10 cellular contexts compared by ENCODE assay signal in genomic region chr5:114361724-114362196, GRCh38. TPM values are rescaled to one million over a fixed set of nuclear protein-coding genes. Genes with fewer than 3 reads are reported as not detected.
A peak's percentile ranks its signal among the peaks of the same experiment; 100 is the strongest.
DNase-seq lines count a peak whose midpoint lies in the region; ATAC-seq, FAIRE-seq and TF ChIP-seq lines count a peak whose summit lies in the region.
"Had no signal": no experiment of that assay in that cellular context is flagged by ENCODE, and none has a peak within 500 bp of the region (broad histone marks: within the 10 kb centered on the region; RNA-seq: fewer than 3 reads in every experiment).

Gene KCNN2 (plus strand): TSS chr5:114362070. CDS start chr5:114362140, 70 bp downstream.

- H3K36me3 Mint-ChIP-seq in activated CD4-positive, alpha-beta T cell treated with anti-CD3 and anti-CD28 coated beads, Interleukin-2, amount 10 ng/mL, durations not matched to agents 24 days and 14 days (ENCODE audit: low read depth) = no peaks in the 10 kb centered on the region
- H3K36me3 Mint-ChIP-seq: CD4-positive, CD25-positive, alpha-beta regulatory T cell had no signal

- peak within 1 kb of the TSS; percentile 35 for H3K4me3 Mint-ChIP-seq in activated CD4-positive, alpha-beta T cell treated with anti-CD3 and anti-CD28 coated beads, Interleukin-2, amount 10 ng/mL, durations not matched to agents 24 days and 14 days
- H3K4me3 Mint-ChIP-seq: CD4-positive, CD25-positive, alpha-beta regulatory T cell; central memory CD8-positive, alpha-beta T cell had no signal

- POLR2A ChIA-PET in GM12878 (lab: Charles Lee) = interaction anchor here (0.6 to 3.5 kb wide), 5 partner anchors 54 to 86 kb away, joined by 3 to 16 read pairs (median 4); no protein-coding TSS in a partner anchor

- H3K27ac ChIP-seq in GM12878 (ENCODE audit: control insufficient read depth, insufficient read depth) (no peak within 1 kb of the TSS), sigmoid colon (peak within 1 kb of the TSS; percentile 56 to 82 (median 78))

- peak within 1 kb of the TSS; percentile 44; the same call in 1 of the 2 replicates for H3K4me3 ChIP-seq in GM12878
- peak within 1 kb of the TSS; percentile 86 for H3K4me3 ChIP-seq in iPS-11a (ENCODE audit: low read depth, low read length)
- H3K4me3 ChIP-seq in sigmoid colon = peak within 1 kb of the TSS; percentile 54 to 79 (median 76)

- H4K20me1 ChIP-seq in GM12878 (ENCODE audit: control insufficient read depth, insufficient read depth) = no peaks in the 10 kb centered on the region

- peak within 1 kb of the TSS; percentile 30 for H2AFZ ChIP-seq in GM12878 (ENCODE audit: control insufficient read depth, low read depth, low read length)

- FAIRE-seq in GM12878 (lab: Jason Lieb, UNC) = no peak

- intact Hi-C loops in activated CD4-positive, alpha-beta T cell treated with anti-CD3 and anti-CD28 coated beads, Interleukin-2, amount 10 ng/mL, durations not matched to agents 24 days and 14 days (cut with micrococcal nuclease) = loop anchor here (10.0 kb wide), 1 partner anchor 307 kb away; no protein-coding TSS in a partner anchor
- intact Hi-C loops in GM12878 (cut with micrococcal nuclease; ENCODE audit: unreplicated experiment) = loop anchor here (1.0 to 10.0 kb wide), 4 partner anchors 57 to 813 kb away; no protein-coding TSS in a partner anchor
- intact Hi-C loops in sigmoid colon (cut with DNase I) = loop anchor here (5.0 kb wide), 1 partner anchor 86 kb away; no protein-coding TSS in a partner anchor

- peaks cover 0 to 18% of the 10 kb centered on the region in 2 experiments; a peak in 2 of 4 replicates for H3K27me3 ChIP-seq in GM12878 (replicated peaks in 1 of 2; ENCODE audit: control insufficient read depth in 2 of 2, insufficient read depth in 2 of 2, low read length in 1 of 2)
- peaks cover 0 to 36% (median 0%) of the 10 kb centered on the region in 3 donors for H3K27me3 ChIP-seq in sigmoid colon

- in situ Hi-C loops in GM12878 (cut with MboI) = loop anchor here (5.0 to 25.0 kb wide), 2 partner anchors 86 to 426 kb away; no protein-coding TSS in a partner anchor

- peak within 1 kb of the TSS; percentile 59; the same call in 1 of the 2 replicates for H3K4me2 ChIP-seq in GM12878 (ENCODE audit: control insufficient read depth, insufficient read depth)

- H3K9me3 ChIP-seq in GM12878 (replicated peaks; ENCODE audit: control insufficient read depth, insufficient read depth, low read length) (no peaks in the 10 kb centered on the region; the same call in 2 of the 3 replicates), sigmoid colon (no peaks in the 10 kb centered on the region)

- ATAC-seq in HG03039 (IDR thresholded peaks at IDR 0.05; ENCODE audit: unreplicated experiment) (peak; percentile 61), GM12878 (peak; percentile 75), GM18870 (IDR thresholded peaks at IDR 0.05; ENCODE audit: unreplicated experiment) (no peak)

- DNase-seq in activated CD4-positive, alpha-beta T cell treated with anti-CD3 and anti-CD28 coated beads, Interleukin-2, amount 10 ng/mL, durations not matched to agents 24 days and 14 days = no peak
- no peak for DNase-seq in activated CD4-positive, alpha-beta T cell treated with anti-CD3 and anti-CD28 coated beads for 4 hours
- DNase-seq in NCI-H460 (ENCODE audit: extremely low read depth, low read depth) (peak; percentile 19), GM12878 (ENCODE audit: low read depth, low spot score) (peak; percentile 26), sigmoid colon (peak; percentile 90)

- H3K4me1 ChIP-seq in GM12878 (ENCODE audit: control insufficient read depth, insufficient read depth, low read length) (no peaks in the 10 kb centered on the region), sigmoid colon (peaks cover 0 to 40% (median 24%) of the 10 kb centered on the region in 4 donors)

- no peaks in the 10 kb centered on the region for H3K9me3 Mint-ChIP-seq in activated CD4-positive, alpha-beta T cell treated with anti-CD3 and anti-CD28 coated beads, Interleukin-2, amount 10 ng/mL, durations not matched to agents 24 days and 14 days
- H3K9me3 Mint-ChIP-seq: central memory CD8-positive, alpha-beta T cell had no signal

- 5% methylated on average over 25 of the region's 33 CpGs for WGBS in GM12878 (ENCODE audit: insufficient coverage, insufficient replicate concordance, low lambda C conversion rate, missing lambda C conversion rate)
- WGBS in sigmoid colon, 2 donors = 1 to 2% methylated on average over 33 of the region's 33 CpGs

- no peak within 1 kb of the TSS for H3K9ac ChIP-seq in GM12878 (ENCODE audit: control insufficient read depth, insufficient read depth, low read length)

- no TSS peak for BruUV-seq in GM12878 (replicated peaks; lab: Mats Ljungman, UMichigan)

- H3K4me1 Mint-ChIP-seq in activated CD4-positive, alpha-beta T cell treated with anti-CD3 and anti-CD28 coated beads, Interleukin-2, amount 10 ng/mL, durations not matched to agents 24 days and 14 days = no peaks in the 10 kb centered on the region
- H3K4me1 Mint-ChIP-seq: central memory CD8-positive, alpha-beta T cell had no signal

- TF ChIP-seq CTCF in GM12878 (IDR thresholded peaks at IDR 0.05 in 2 of 3, conservative IDR thresholded peaks at IDR 0.05 in 1 of 3; ENCODE audit: control insufficient read depth in 2 of 3, extremely low read depth in 1 of 3, insufficient read depth in 1 of 3, low read depth in 3 of 3, low read length in 3 of 3) = no peak
- TF ChIP-seq CTCF in sigmoid colon (IDR thresholded peaks at IDR 0.05) = peak in 1 of 4 experiments; percentile 7

- H3K36me3 ChIP-seq in GM12878 (ENCODE audit: control insufficient read depth in 2 of 2, insufficient read depth in 2 of 2, low read length in 1 of 2) = no peaks in the 10 kb centered on the region
- H3K36me3 ChIP-seq in sigmoid colon = no peaks in the 10 kb centered on the region

- no peak for TF ChIP-seq POLR2A in GM12878 (IDR thresholded peaks at IDR 0.05; ENCODE audit: low read depth, low read length)
- TF ChIP-seq POLR2A in sigmoid colon (IDR thresholded peaks at IDR 0.05) = no peak

- RAD21 ChIA-PET in GM12878 (lab: Charles Lee; ENCODE audit: unreplicated experiment) = interaction anchor here (0.8 to 13.6 kb wide), 10 partner anchors 11 to 93 kb away, joined by 3 to 318 read pairs (median 4); no protein-coding TSS in a partner anchor

- H3K27me3 Mint-ChIP-seq in activated CD4-positive, alpha-beta T cell treated with anti-CD3 and anti-CD28 coated beads, Interleukin-2, amount 10 ng/mL, durations not matched to agents 24 days and 14 days = peaks cover 54% of the 10 kb centered on the region

- TF ChIP-seq RAD21 in GM12878 (IDR thresholded peaks at IDR 0.05; ENCODE audit: insufficient read depth, low read depth, low read length) = no peak

- H3K79me2 ChIP-seq in GM12878 (ENCODE audit: control insufficient read depth, insufficient read depth, low read length) = no peaks in the 10 kb centered on the region

- CTCF ChIA-PET in GM12878 (lab: Yijun Ruan, JAX) = interaction anchor here (0.8 to 10.8 kb wide), 8 partner anchors 29 to 98 kb away, joined by 3 to 347 read pairs (median 5); no protein-coding TSS in a partner anchor

- SMC1A ChIA-PET in GM12878 (lab: Charles Lee; ENCODE audit: uncharacterized antibody, unreplicated experiment) = interaction anchor here (0.6 to 13.1 kb wide), 8 partner anchors 14 to 94 kb away, joined by 3 to 297 read pairs (median 11); no protein-coding TSS in a partner anchor

- peak within 1 kb of the TSS; percentile 58 for H3K27ac Mint-ChIP-seq in activated CD4-positive, alpha-beta T cell treated with anti-CD3 and anti-CD28 coated beads, Interleukin-2, amount 10 ng/mL, durations not matched to agents 24 days and 14 days
- H3K27ac Mint-ChIP-seq: CD4-positive, CD25-positive, alpha-beta regulatory T cell had no signal

- TF ChIP-seq EP300 in GM12878 (IDR thresholded peaks at IDR 0.05; ENCODE audit: borderline replicate concordance in 1 of 2, control insufficient read depth in 1 of 2, low read depth in 2 of 2, low read length in 2 of 2) = no peak
- no peak for TF ChIP-seq EP300 in sigmoid colon (IDR thresholded peaks at IDR 0.05)

TF ChIP-seq in GM12878, 131 proteins besides CTCF, POLR2A, EP300 and RAD21 (continues in another document):
- TF ChIP-seq GATAD2B (conservative IDR thresholded peaks at IDR 0.05; ENCODE audit: low read depth) (no peak), HDAC2 (IDR thresholded peaks at IDR 0.05) (no peak), MTA2 (IDR thresholded peaks at IDR 0.05; ENCODE audit: low read depth) (no peak; the same call in 1 of the 2 replicates)

RNA-seq across cellular contexts. Expression of gene KCNN2, which starts in this region (rescaled TPM):
- total RNA-seq in activated CD4-positive, alpha-beta T cell treated with anti-CD3 and anti-CD28 coated beads, Interleukin-2, amount 10 ng/mL, durations not matched to agents 24 days and 14 days = not detected in 2 replicates
- total RNA-seq in NCI-H460 (2014; rRNA removed; shearing (Covaris generic)) = 0.23 TPM in 1 of 2 replicates, not detected in the other
- polyA plus RNA-seq in NCI-H460 (2014; cell fraction: nucleus; rRNA removed) = not detected in 2 replicates
- total RNA-seq in GM12878 (2013; cell fraction: nucleolus; rRNA removed) = 42.4 and 43.1 TPM in 2 replicates
- total RNA-seq in GM12878 (2014; rRNA removed) (0.71 and 0.79 TPM in 2 replicates), GM12878 (2014; rRNA removed; fragmentation: Illumina TruSeq; extraction: Trizol) (1.4 and 1.5 TPM in 2 replicates), GM12878 (2021) (0.80 and 0.93 TPM in 2 replicates), sigmoid colon (1 to 10 TPM; 1.8 to 8.2 (median 4.4) TPM)
- not detected for polyA plus RNA-seq in GM12878 (2011; ENCODE audit: low read depth)
- polyA plus RNA-seq in GM12878 (2011; rRNA removed) (3.5 and 3.6 TPM in 2 replicates), GM12878 (2014; fragmentation: Illumina TruSeq; extraction: Trizol) (0.93 and 1.2 TPM in 2 replicates), GM12878 (2014; fragmentation: Nextera tagmentation; extraction: Ambion mirVana) (under 1 TPM; 0.47 to 0.60 TPM), GM12878 (2014; rRNA removed) (1.1 TPM in 2 replicates), GM12878 (2016; fragmentation: Nextera tagmentation; extraction: Ambion mirVana) (under 1 TPM; 0.21 TPM), sigmoid colon (under 1 TPM in 1 of 3 donors, not detected in 2; 0.31 TPM)
- 2.5 and 3.0 TPM in 2 replicates for polyA plus RNA-seq in GM12878 (2011; cell fraction: cytosol; rRNA removed)
- 7.8 and 8.7 TPM in 2 replicates for polyA plus RNA-seq in GM12878 (2011; cell fraction: nucleus; rRNA removed)
- polyA plus RNA-seq in GM12878 (2012) = 0.18 TPM in 1 of 2 replicates, not detected in the other
- 8.5 and 9.4 TPM in 2 replicates for polyA minus RNA-seq in GM12878 (2011; rRNA and poly(A)+ RNA removed)
- 2.3 and 2.5 TPM in 2 replicates for polyA minus RNA-seq in GM12878 (2011; cell fraction: cytosol; rRNA and poly(A)+ RNA removed)
- 13.4 and 23.0 TPM in 2 replicates for polyA minus RNA-seq in GM12878 (2011; cell fraction: nucleus; rRNA and poly(A)+ RNA removed)
- total RNA-seq: CD4-positive, CD25-positive, alpha-beta regulatory T cell had no signal
- polyA plus RNA-seq: CD4-positive, CD25-positive, alpha-beta regulatory T cell had no signal

Comparison
In these comparisons a context has a peak if more than half of its experiments do, and no peak if none do; other contexts are left out.
1. Peak in DNase-seq in NCI-H460; RNA of the gene not detected or under 1 TPM.
2. DNase-seq: peak in GM12878 (single experiment) and sigmoid colon (single experiment); none in activated CD4-positive, alpha-beta T cell treated with anti-CD3 and anti-CD28 coated beads, Interleukin-2, amount 10 ng/mL, durations not matched to agents 24 days and 14 days (single experiment) and activated CD4-positive, alpha-beta T cell treated with anti-CD3 and anti-CD28 coated beads for 4 hours (0 of 2).
3. Peak in every context shown above with its lines, with median percentiles within 50 percentile points of each other: H3K4me3 ChIP-seq.